Comparison of ENCODE assay signal across 8 cellular contexts in the genomic region with DNA sequence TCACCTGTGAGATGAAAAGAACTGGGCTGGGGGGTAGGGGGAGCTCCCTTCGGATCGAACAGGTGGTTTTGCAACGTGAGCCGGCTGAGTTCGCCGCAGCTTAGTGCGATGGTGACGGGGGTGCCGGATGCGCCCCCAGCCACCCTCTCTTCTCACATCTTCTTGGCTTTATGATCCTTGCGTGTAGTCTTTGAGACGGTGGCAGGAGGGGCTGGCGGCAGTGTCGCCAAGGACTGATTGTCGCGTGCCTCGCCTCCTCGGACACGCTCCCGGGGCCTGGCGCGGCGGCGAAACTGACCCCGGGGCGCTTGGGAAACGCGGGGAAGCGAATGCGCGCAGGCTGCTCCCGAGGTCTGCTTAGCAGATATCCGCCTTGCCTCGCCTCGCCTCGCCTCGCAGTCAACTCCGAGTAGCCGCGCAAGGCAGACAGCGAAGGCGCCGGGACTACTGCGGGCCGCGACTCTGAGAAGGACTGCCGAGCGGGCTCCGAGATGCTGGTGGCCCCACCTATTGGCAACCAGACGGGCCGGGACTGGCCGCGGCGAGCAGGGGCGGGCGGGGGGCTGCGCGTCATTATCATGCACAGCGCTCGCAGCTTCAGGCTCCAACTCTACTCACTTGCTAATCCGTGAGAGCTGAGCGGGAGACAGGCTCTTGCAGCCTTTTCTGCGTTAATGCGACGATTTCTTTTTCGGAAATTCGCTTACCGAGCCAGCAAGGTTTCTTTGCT.
A peak's percentile ranks its signal among the peaks of the same experiment; 100 is the strongest.
DNase-seq lines count a peak whose midpoint lies in the region; ATAC-seq lines count a peak whose summit lies in the region.

No MANE protein-coding gene starts in this region.

- ATAC-seq in HG02970 (IDR thresholded peaks at IDR 0.05; ENCODE audit: low FRiP score, unreplicated experiment): no peak
- no peak for ATAC-seq in HG03196 (IDR thresholded peaks at IDR 0.05; ENCODE audit: unreplicated experiment)

- DNase-seq in DMS53 treated with DMSO at 0.1 percent for 48 hours (lab: John Stamatoyannopoulos, UW; ENCODE audit: unreplicated experiment) (peak; percentile 45), NCI-H1092 (lab: John Stamatoyannopoulos, UW) (peak; percentile 15), amygdala (lab: John Stamatoyannopoulos, UW) (peak in 55 of 56 donors; percentile 8 to 93 (median 77)), hippocampal formation (lab: John Stamatoyannopoulos, UW) (peak; percentile 74 to 83), retina (peak; percentile 95), AG08395 (ENCODE audit: low spot score) (no peak)
